1 cellular context compared by ENCODE assay signal in the genomic region with DNA sequence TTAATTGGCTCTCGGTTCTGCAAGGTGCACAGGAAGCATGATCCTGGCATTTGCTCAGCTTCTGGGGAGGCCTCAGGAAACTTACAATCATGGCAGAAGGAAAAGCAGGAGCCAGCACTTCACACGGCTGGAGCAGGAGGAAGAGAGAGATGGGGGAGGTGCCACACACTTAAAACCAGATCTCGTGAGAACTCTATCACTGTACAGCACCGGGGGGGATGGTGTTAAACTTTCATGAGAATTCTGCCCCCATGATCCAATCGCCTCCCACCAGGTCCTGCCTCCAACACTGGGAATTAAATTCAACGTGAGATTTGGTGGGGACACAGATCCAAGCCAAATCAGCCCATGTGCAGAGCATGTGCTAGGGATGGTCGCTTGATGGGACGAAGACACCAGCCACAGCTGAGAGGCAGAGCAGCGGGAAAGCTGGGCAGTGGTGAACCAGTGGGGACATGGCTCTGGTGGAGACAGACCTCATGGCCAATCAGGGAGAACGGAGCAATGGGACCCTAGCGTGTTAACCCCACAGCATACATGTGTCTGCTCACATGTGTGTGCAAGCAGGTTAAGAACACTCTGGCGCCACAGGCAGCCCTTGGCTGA.
TF ChIP-seq lines count a peak whose summit lies in the region.

No MANE protein-coding gene starts in this region.

TF ChIP-seq in K562, 482 proteins besides CTCF, POLR2A, EP300 and RAD21:
- TF ChIP-seq GATAD2B (IDR thresholded peaks at IDR 0.05; ENCODE audit: borderline replicate concordance) = no peak
- peak; percentile 90 for TF ChIP-seq CHD2 (IDR thresholded peaks at IDR 0.05; ENCODE audit: low read depth, low read length)
- no peak for TF ChIP-seq FOXP1 (CRISPR knock-in tag; IDR thresholded peaks at IDR 0.05)
- peak; percentile 65 for TF ChIP-seq SETDB1 (IDR thresholded peaks at IDR 0.05; ENCODE audit: low read length)
- peak in 1 of 3 experiments; percentile 15 for TF ChIP-seq YY1 (IDR thresholded peaks at IDR 0.05; ENCODE audit: borderline replicate concordance in 1 of 3, control insufficient read depth in 1 of 3, extremely low read depth in 1 of 3, insufficient read depth in 3 of 3, insufficient read length in 1 of 3, insufficient replicate concordance in 2 of 3, low read depth in 1 of 3, low read length in 2 of 3)
- TF ChIP-seq CHCHD3 (CRISPR knock-in tag; IDR thresholded peaks at IDR 0.05) = 0 out of 2 replicates have a peak, but pooled peaks have one; percentile 44
- 0 out of 4 replicates have a peak, but pooled peaks of 1 of the 2 experiments have one; percentile 28 for TF ChIP-seq TBL1XR1 (IDR thresholded peaks at IDR 0.05; ENCODE audit: low read length in 2 of 2)
- TF ChIP-seq, protein P1, sequence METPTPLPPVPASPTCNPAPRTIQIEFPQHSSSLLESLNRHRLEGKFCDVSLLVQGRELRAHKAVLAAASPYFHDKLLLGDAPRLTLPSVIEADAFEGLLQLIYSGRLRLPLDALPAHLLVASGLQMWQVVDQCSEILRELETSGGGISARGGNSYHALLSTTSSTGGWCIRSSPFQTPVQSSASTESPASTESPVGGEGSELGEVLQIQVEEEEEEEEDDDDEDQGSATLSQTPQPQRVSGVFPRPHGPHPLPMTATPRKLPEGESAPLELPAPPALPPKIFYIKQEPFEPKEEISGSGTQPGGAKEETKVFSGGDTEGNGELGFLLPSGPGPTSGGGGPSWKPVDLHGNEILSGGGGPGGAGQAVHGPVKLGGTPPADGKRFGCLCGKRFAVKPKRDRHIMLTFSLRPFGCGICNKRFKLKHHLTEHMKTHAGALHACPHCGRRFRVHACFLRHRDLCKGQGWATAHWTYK (CRISPR knock-in tag; IDR thresholded peaks at IDR 0.05) = no peak
- TF ChIP-seq ZKSCAN1 (IDR thresholded peaks at IDR 0.05; ENCODE audit: low read depth, low read length) = peak; percentile 61; the same call in 1 of the 2 replicates
- peak; percentile 95 for TF ChIP-seq HMGXB4 (CRISPR knock-in tag; IDR thresholded peaks at IDR 0.05)
- TF ChIP-seq E2F6 (IDR thresholded peaks at IDR 0.05; ENCODE audit: borderline replicate concordance in 1 of 2, extremely low read depth in 1 of 2, insufficient read depth in 1 of 2, insufficient read length in 1 of 2, low read depth in 1 of 2, low read length in 1 of 2, poor library complexity in 1 of 2, severe bottlenecking in 1 of 2) = peak; percentile 98 to 100
- TF ChIP-seq ZNF134 (CRISPR knock-in tag; conservative IDR thresholded peaks at IDR 0.05) = no peak
- TF ChIP-seq RCOR1 (IDR thresholded peaks at IDR 0.05; ENCODE audit: borderline replicate concordance in 1 of 2, low read depth in 2 of 2, low read length in 2 of 2) = 0 out of 4 replicates have a peak, but pooled peaks of 1 of the 2 experiments have one; percentile 5
- no peak for TF ChIP-seq IRF1 (CRISPR knock-in tag; IDR thresholded peaks at IDR 0.05; ENCODE audit: borderline replicate concordance)
- peak in 1 of 2 experiments; percentile 86; a peak in 1 of 3 replicates for TF ChIP-seq CBX3 (IDR thresholded peaks at IDR 0.05; ENCODE audit: borderline replicate concordance in 1 of 2, low read length in 2 of 2)
- 0 out of 2 replicates have a peak, but pooled peaks have one; percentile 7 for TF ChIP-seq SMC3 (conservative IDR thresholded peaks at IDR 0.05; ENCODE audit: insufficient read depth, low read depth, low read length)
- peak; percentile 98 for TF ChIP-seq STAT6 (CRISPR knock-in tag; IDR thresholded peaks at IDR 0.05)
- peak; percentile 93 for TF ChIP-seq WHSC1 (IDR thresholded peaks at IDR 0.05; ENCODE audit: low read length)
- peak; percentile 58; the same call in 1 of the 2 replicates for TF ChIP-seq MYC (IDR thresholded peaks at IDR 0.05; ENCODE audit: low read depth, low read length)
- no peak for TF ChIP-seq MYC (CRISPR knock-in tag; IDR thresholded peaks at IDR 0.05; ENCODE audit: borderline replicate concordance, low read depth)
- TF ChIP-seq, protein P2, sequence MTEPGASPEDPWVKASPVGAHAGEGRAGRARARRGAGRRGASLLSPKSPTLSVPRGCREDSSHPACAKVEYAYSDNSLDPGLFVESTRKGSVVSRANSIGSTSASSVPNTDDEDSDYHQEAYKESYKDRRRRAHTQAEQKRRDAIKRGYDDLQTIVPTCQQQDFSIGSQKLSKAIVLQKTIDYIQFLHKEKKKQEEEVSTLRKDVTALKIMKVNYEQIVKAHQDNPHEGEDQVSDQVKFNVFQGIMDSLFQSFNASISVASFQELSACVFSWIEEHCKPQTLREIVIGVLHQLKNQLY (CRISPR knock-in tag; conservative IDR thresholded peaks at IDR 0.05) = peak in 1 of 2 experiments; percentile 98; a peak in 2 of 4 replicates
- peak; percentile 36; the same call in 1 of the 2 replicates for TF ChIP-seq CXXC5 (CRISPR knock-in tag; IDR thresholded peaks at IDR 0.05)
- TF ChIP-seq, protein P3, sequence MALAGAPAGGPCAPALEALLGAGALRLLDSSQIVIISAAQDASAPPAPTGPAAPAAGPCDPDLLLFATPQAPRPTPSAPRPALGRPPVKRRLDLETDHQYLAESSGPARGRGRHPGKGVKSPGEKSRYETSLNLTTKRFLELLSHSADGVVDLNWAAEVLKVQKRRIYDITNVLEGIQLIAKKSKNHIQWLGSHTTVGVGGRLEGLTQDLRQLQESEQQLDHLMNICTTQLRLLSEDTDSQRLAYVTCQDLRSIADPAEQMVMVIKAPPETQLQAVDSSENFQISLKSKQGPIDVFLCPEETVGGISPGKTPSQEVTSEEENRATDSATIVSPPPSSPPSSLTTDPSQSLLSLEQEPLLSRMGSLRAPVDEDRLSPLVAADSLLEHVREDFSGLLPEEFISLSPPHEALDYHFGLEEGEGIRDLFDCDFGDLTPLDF (CRISPR knock-in tag; IDR thresholded peaks at IDR 0.05) = peak; percentile 94
- TF ChIP-seq CBX1 (IDR thresholded peaks at IDR 0.05; ENCODE audit: low read depth) = no peak
- no peak for TF ChIP-seq KAT2B (IDR thresholded peaks at IDR 0.05; ENCODE audit: low read depth, low read length)
- TF ChIP-seq NCOA4 (IDR thresholded peaks at IDR 0.05; ENCODE audit: partially characterized antibody) = no peak
- TF ChIP-seq ZNF780A (CRISPR knock-in tag; IDR thresholded peaks at IDR 0.05) = no peak
- TF ChIP-seq XRCC3 (IDR thresholded peaks at IDR 0.05) = no peak
- 0 out of 2 replicates have a peak, but pooled peaks have one; percentile 29 for TF ChIP-seq MEF2D (tag; conservative IDR thresholded peaks at IDR 0.05; ENCODE audit: low read depth)
- TF ChIP-seq ZNF511 (CRISPR knock-in tag; IDR thresholded peaks at IDR 0.05) = no peak
- no peak for TF ChIP-seq TCFL5 (CRISPR knock-in tag; conservative IDR thresholded peaks at IDR 0.05)
- TF ChIP-seq PRMT5 (CRISPR knock-in tag; IDR thresholded peaks at IDR 0.05) = no peak
- no peak for TF ChIP-seq TCF7 (IDR thresholded peaks at IDR 0.05; ENCODE audit: borderline replicate concordance)
- TF ChIP-seq, protein P4, sequence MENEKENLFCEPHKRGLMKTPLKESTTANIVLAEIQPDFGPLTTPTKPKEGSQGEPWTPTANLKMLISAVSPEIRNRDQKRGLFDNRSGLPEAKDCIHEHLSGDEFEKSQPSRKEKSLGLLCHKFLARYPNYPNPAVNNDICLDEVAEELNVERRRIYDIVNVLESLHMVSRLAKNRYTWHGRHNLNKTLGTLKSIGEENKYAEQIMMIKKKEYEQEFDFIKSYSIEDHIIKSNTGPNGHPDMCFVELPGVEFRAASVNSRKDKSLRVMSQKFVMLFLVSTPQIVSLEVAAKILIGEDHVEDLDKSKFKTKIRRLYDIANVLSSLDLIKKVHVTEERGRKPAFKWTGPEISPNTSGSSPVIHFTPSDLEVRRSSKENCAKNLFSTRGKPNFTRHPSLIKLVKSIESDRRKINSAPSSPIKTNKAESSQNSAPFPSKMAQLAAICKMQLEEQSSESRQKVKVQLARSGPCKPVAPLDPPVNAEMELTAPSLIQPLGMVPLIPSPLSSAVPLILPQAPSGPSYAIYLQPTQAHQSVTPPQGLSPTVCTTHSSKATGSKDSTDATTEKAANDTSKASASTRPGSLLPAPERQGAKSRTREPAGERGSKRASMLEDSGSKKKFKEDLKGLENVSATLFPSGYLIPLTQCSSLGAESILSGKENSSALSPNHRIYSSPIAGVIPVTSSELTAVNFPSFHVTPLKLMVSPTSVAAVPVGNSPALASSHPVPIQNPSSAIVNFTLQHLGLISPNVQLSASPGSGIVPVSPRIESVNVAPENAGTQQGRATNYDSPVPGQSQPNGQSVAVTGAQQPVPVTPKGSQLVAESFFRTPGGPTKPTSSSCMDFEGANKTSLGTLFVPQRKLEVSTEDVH (IDR thresholded peaks at IDR 0.05; ENCODE audit: low read depth, partially characterized antibody) = no peak
- TF ChIP-seq HDAC8 (tag; IDR thresholded peaks at IDR 0.05) = peak; percentile 63; the same call in 1 of the 2 replicates
- no peak for TF ChIP-seq NR4A1 (CRISPR knock-in tag; IDR thresholded peaks at IDR 0.05)
- TF ChIP-seq NR4A1 (tag; IDR thresholded peaks at IDR 0.05) = peak; percentile 91
- TF ChIP-seq, protein P5, sequence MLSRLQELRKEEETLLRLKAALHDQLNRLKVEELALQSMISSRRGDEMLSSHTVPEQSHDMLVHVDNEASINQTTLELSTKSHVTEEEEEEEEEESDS (CRISPR knock-in tag; IDR thresholded peaks at IDR 0.05) = no peak
- peak; percentile 70 for TF ChIP-seq CHD1 (IDR thresholded peaks at IDR 0.05; ENCODE audit: low read length)
- no peak for TF ChIP-seq ATF3 (IDR thresholded peaks at IDR 0.05)
- TF ChIP-seq ATF3 (CRISPR knock-in tag; conservative IDR thresholded peaks at IDR 0.05) = peak; percentile 86
- TF ChIP-seq ZNF165 (CRISPR knock-in tag; IDR thresholded peaks at IDR 0.05; ENCODE audit: borderline replicate concordance) = peak; percentile 12; the same call in 1 of the 2 replicates
- peak; percentile 82 for TF ChIP-seq THAP12 (CRISPR knock-in tag; IDR thresholded peaks at IDR 0.05)
